In the genomic region with DNA sequence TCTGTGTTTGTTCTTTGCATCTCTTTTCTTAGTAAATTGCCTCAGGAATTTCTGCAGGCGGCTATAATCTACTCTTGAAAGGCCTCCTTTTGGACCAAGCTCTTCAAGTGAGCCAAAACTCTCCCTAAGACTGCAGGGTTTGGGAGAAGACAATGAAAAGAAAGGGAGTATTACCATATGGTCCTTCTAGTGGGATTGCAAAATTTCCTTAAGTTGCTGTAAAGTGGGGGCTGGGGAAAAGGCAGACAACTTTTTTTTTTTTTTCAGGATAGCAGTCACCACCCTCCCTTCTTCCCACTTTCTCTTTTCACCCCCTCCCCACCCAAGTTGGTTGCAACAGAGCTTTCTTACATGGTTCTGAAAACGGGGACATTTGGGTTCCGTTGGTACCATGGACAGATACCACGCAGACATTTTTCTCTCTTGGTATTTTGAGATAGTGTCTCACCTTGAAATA, we compare ENCODE assay signal across 27 cellular contexts.
DNase-seq lines count a peak whose midpoint lies in the region; ATAC-seq and TF ChIP-seq lines count a peak whose summit lies in the region.
"Had no signal": no experiment of that assay in that cellular context is flagged by ENCODE, and none has a peak within 500 bp of the region (broad histone marks: within the 10 kb centered on the region; RNA-seq: fewer than 3 reads in every experiment).

No MANE protein-coding gene starts in this region.

- no peaks in the 10 kb centered on the region for H3K36me3 ChIP-seq in GM23338 (ENCODE audit: insufficient read depth)
- no peaks in the 10 kb centered on the region for H3K36me3 ChIP-seq in HUES64 (ENCODE audit: insufficient read depth, low read length)
- H3K36me3 ChIP-seq in mucosa of descending colon (ENCODE audit: low read depth): no peaks in the 10 kb centered on the region
- H3K36me3 ChIP-seq: BLaER1, Peyer's patch, tibial artery had no signal

- H2AFZ ChIP-seq in GM23338: no peak overlapping the region

- H3K79me2 ChIP-seq in GM23338 (replicated peaks; ENCODE audit: insufficient read depth): no peaks in the 10 kb centered on the region

- peak overlapping the region; percentile 54 for H3K4me2 ChIP-seq in GM23338
- H3K4me2 ChIP-seq: BLaER1 had no signal

- intact Hi-C loops in mucosa of descending colon (cut with DNase I, micrococcal nuclease): no loop called here

- TF ChIP-seq CTCF in GM23338 (conservative IDR thresholded peaks at IDR 0.05; ENCODE audit: low read depth in 2 of 2) (no peak), mucosa of descending colon (IDR thresholded peaks at IDR 0.05) (no peak)

- 4% methylated on average over 2 of the region's 4 CpGs for WGBS in HUES64

- H3K9ac ChIP-seq in HUES64 (ENCODE audit: low read depth, low read length): peak overlapping the region; percentile 15; the same call in 1 of the 2 replicates
- H3K9ac ChIP-seq: BLaER1 had no signal

- peak; percentile 71 for DNase-seq in GM23338 (ENCODE audit: low spot score)
- DNase-seq in ecto neural progenitor cell (ENCODE audit: low spot score): peak; percentile 41
- peak; percentile 19 for DNase-seq in inferior parietal cortex (ENCODE audit: extremely low spot score)
- DNase-seq in mucosa of descending colon: no peak
- DNase-seq: activated CD4-positive, alpha-beta T cell treated with anti-CD3 and anti-CD28 coated beads, Interleukin-2, amount 10 ng/mL, durations not matched to agents 7 days and 5 days; activated naive CD4-positive, alpha-beta T cell treated with Interleukin-2 at 50 U/mL for 16 hours; amniotic stem cell; effector CD8-positive, alpha-beta T cell; erythroblast; foreskin fibroblast; HCEC 1CT; head of caudate nucleus; immature natural killer cell; Karpas-422; NCI-H146; NCI-H510A; occipital lobe; Peyer's patch; SHP77 treated with DMSO at 0.1 percent for 48 hours; SW 1271; T-helper 9 cell; tibial artery had no signal

- peak; percentile 92 for ATAC-seq in GM23338
- no peak for ATAC-seq in HG02840 (IDR thresholded peaks at IDR 0.05; ENCODE audit: low FRiP score, unreplicated experiment)
- ATAC-seq in GM18909 (IDR thresholded peaks at IDR 0.05; ENCODE audit: poor library complexity, unreplicated experiment): no peak
- ATAC-seq in mucosa of descending colon: no peak
- ATAC-seq: left lobe of liver had no signal

- H3K27me3 Mint-ChIP-seq in GM23338 (ENCODE audit: insufficient read depth, low read depth, poor library complexity): peaks cover 8% of the 10 kb centered on the region
- H3K27me3 Mint-ChIP-seq: activated CD4-positive, alpha-beta T cell treated with anti-CD3 and anti-CD28 coated beads, Interleukin-2, amount 10 ng/mL, durations not matched to agents 7 days and 5 days had no signal

- peak overlapping the region; percentile 87 for H3K27ac Mint-ChIP-seq in GM23338
- H3K27ac Mint-ChIP-seq: activated CD4-positive, alpha-beta T cell treated with anti-CD3 and anti-CD28 coated beads, Interleukin-2, amount 10 ng/mL, durations not matched to agents 7 days and 5 days; immature natural killer cell had no signal

- peaks cover 2% of the 10 kb centered on the region; the same call in 1 of the 2 replicates for H3F3A ChIP-seq in GM23338 (replicated peaks; ENCODE audit: low read depth)

- no peaks in the 10 kb centered on the region for H3K36me3 Mint-ChIP-seq in GM23338 (ENCODE audit: low read depth)
- H3K36me3 Mint-ChIP-seq: immature natural killer cell had no signal

- peaks cover 23% of the 10 kb centered on the region for H3K9me2 ChIP-seq in GM23338 (ENCODE audit: insufficient read depth)

- H3K4me3 ChIP-seq in GM23338 (peak overlapping the region; percentile 8), HUES64 (ENCODE audit: low read length) (peak overlapping the region; percentile 17; the same call in 1 of the 2 replicates), mucosa of descending colon (no peak overlapping the region)
- H3K4me3 ChIP-seq: BLaER1, Peyer's patch, tibial artery had no signal

- peak overlapping the region; percentile 44 for H3K4me3 Mint-ChIP-seq in GM23338
- H3K4me3 Mint-ChIP-seq: activated CD4-positive, alpha-beta T cell treated with anti-CD3 and anti-CD28 coated beads, Interleukin-2, amount 10 ng/mL, durations not matched to agents 7 days and 5 days; immature natural killer cell had no signal

- H3K4me1 Mint-ChIP-seq in GM23338: peaks cover 54% of the 10 kb centered on the region
- H3K4me1 Mint-ChIP-seq: activated CD4-positive, alpha-beta T cell treated with anti-CD3 and anti-CD28 coated beads, Interleukin-2, amount 10 ng/mL, durations not matched to agents 7 days and 5 days; immature natural killer cell had no signal

- H3K27me3 ChIP-seq in GM23338 (ENCODE audit: insufficient read depth): no peaks in the 10 kb centered on the region
- H3K27me3 ChIP-seq in HUES64 (ENCODE audit: insufficient read depth, low read length): no peaks in the 10 kb centered on the region
- H3K27me3 ChIP-seq: BLaER1, Peyer's patch, tibial artery had no signal

- peak overlapping the region; percentile 92 for H3K27ac ChIP-seq in GM23338 (ENCODE audit: low read depth)
- H3K27ac ChIP-seq in HUES64 (ENCODE audit: low read depth, low read length): peak overlapping the region; percentile 96
- H3K27ac ChIP-seq: BLaER1, Peyer's patch, tibial artery had no signal

- no peaks in the 10 kb centered on the region for H4K20me1 ChIP-seq in GM23338 (replicated peaks; ENCODE audit: insufficient read depth)
- H4K20me1 ChIP-seq: BLaER1 had no signal

- no peaks in the 10 kb centered on the region for H3K9me3 ChIP-seq in HUES64 (ENCODE audit: insufficient read depth, low read depth, low read length)
- H3K9me3 ChIP-seq in mucosa of descending colon: no peaks in the 10 kb centered on the region
- H3K9me3 ChIP-seq: BLaER1, Peyer's patch, tibial artery had no signal

- H3K9me3 Mint-ChIP-seq in GM23338: no peaks in the 10 kb centered on the region; the same call in 2 of the 3 replicates
- H3K9me3 Mint-ChIP-seq: activated CD4-positive, alpha-beta T cell treated with anti-CD3 and anti-CD28 coated beads, Interleukin-2, amount 10 ng/mL, durations not matched to agents 7 days and 5 days; immature natural killer cell had no signal

- H3K4me1 ChIP-seq in GM23338 (ENCODE audit: insufficient read depth) (peaks cover 33% of the 10 kb centered on the region), HUES64 (ENCODE audit: insufficient read depth, low read length) (peaks cover 54% of the 10 kb centered on the region), mucosa of descending colon (ENCODE audit: low read depth) (peaks cover 3% of the 10 kb centered on the region)
- H3K4me1 ChIP-seq: Peyer's patch had no signal

TF ChIP-seq in GM23338, 12 proteins besides CTCF, POLR2A, EP300 and RAD21 (continues in another document):
- TF ChIP-seq ZNF114 (CRISPR knock-in tag; IDR thresholded peaks at IDR 0.05) (peak; percentile 86; the same call in 1 of the 2 replicates), POLR2AphosphoS5 (IDR thresholded peaks at IDR 0.05; ENCODE audit: low read depth) (no peak)
- TF ChIP-seq, protein P1, sequence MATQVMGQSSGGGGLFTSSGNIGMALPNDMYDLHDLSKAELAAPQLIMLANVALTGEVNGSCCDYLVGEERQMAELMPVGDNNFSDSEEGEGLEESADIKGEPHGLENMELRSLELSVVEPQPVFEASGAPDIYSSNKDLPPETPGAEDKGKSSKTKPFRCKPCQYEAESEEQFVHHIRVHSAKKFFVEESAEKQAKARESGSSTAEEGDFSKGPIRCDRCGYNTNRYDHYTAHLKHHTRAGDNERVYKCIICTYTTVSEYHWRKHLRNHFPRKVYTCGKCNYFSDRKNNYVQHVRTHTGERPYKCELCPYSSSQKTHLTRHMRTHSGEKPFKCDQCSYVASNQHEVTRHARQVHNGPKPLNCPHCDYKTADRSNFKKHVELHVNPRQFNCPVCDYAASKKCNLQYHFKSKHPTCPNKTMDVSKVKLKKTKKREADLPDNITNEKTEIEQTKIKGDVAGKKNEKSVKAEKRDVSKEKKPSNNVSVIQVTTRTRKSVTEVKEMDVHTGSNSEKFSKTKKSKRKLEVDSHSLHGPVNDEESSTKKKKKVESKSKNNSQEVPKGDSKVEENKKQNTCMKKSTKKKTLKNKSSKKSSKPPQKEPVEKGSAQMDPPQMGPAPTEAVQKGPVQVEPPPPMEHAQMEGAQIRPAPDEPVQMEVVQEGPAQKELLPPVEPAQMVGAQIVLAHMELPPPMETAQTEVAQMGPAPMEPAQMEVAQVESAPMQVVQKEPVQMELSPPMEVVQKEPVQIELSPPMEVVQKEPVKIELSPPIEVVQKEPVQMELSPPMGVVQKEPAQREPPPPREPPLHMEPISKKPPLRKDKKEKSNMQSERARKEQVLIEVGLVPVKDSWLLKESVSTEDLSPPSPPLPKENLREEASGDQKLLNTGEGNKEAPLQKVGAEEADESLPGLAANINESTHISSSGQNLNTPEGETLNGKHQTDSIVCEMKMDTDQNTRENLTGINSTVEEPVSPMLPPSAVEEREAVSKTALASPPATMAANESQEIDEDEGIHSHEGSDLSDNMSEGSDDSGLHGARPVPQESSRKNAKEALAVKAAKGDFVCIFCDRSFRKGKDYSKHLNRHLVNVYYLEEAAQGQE (IDR thresholded peaks at IDR 0.05; ENCODE audit: unreplicated experiment): peak; percentile 75

Comparison
In these comparisons a context has a peak if more than half of its experiments do, and no peak if none do; other contexts are left out.
1. DNase-seq: peak in GM23338 (single experiment), ecto neural progenitor cell (single experiment) and inferior parietal cortex (single experiment); none in mucosa of descending colon (0 of 3).